ENCODE assay signal across 1 cellular context in the genomic region with DNA sequence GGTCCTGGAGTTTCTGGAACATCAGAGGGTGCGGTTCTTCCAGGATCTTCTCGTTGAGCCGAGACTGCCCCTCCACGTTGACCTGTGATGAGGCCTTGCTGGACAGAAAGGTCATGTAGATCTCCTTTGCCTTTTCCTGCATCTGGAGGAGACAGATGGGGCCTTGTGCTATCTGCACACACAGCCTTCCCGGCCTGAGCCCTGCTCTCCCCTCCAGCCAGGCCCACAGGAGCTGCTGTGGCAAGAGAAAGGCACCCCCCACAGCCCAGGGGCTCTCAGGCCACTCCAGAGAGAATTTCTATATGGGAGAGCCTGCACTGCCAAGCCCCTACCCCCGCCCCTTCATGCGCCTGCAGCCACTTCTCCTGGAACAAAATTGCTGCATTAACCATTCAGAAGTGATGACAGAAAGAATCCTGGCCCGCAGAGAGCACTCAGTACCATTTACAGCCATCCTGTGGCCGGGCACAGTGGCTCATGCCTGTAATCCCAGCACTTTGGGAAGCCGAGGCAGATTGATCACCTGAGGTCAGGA.
TF ChIP-seq lines count a peak whose summit lies in the region.

No MANE protein-coding gene starts in this region.

TF ChIP-seq in GM12878, 131 proteins besides CTCF, POLR2A, EP300 and RAD21 (continued from another document):
- TF ChIP-seq, protein P1, sequence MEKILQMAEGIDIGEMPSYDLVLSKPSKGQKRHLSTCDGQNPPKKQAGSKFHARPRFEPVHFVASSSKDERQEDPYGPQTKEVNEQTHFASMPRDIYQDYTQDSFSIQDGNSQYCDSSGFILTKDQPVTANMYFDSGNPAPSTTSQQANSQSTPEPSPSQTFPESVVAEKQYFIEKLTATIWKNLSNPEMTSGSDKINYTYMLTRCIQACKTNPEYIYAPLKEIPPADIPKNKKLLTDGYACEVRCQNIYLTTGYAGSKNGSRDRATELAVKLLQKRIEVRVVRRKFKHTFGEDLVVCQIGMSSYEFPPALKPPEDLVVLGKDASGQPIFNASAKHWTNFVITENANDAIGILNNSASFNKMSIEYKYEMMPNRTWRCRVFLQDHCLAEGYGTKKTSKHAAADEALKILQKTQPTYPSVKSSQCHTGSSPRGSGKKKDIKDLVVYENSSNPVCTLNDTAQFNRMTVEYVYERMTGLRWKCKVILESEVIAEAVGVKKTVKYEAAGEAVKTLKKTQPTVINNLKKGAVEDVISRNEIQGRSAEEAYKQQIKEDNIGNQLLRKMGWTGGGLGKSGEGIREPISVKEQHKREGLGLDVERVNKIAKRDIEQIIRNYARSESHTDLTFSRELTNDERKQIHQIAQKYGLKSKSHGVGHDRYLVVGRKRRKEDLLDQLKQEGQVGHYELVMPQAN (conservative IDR thresholded peaks at IDR 0.05): no peak
- TF ChIP-seq, protein P2, sequence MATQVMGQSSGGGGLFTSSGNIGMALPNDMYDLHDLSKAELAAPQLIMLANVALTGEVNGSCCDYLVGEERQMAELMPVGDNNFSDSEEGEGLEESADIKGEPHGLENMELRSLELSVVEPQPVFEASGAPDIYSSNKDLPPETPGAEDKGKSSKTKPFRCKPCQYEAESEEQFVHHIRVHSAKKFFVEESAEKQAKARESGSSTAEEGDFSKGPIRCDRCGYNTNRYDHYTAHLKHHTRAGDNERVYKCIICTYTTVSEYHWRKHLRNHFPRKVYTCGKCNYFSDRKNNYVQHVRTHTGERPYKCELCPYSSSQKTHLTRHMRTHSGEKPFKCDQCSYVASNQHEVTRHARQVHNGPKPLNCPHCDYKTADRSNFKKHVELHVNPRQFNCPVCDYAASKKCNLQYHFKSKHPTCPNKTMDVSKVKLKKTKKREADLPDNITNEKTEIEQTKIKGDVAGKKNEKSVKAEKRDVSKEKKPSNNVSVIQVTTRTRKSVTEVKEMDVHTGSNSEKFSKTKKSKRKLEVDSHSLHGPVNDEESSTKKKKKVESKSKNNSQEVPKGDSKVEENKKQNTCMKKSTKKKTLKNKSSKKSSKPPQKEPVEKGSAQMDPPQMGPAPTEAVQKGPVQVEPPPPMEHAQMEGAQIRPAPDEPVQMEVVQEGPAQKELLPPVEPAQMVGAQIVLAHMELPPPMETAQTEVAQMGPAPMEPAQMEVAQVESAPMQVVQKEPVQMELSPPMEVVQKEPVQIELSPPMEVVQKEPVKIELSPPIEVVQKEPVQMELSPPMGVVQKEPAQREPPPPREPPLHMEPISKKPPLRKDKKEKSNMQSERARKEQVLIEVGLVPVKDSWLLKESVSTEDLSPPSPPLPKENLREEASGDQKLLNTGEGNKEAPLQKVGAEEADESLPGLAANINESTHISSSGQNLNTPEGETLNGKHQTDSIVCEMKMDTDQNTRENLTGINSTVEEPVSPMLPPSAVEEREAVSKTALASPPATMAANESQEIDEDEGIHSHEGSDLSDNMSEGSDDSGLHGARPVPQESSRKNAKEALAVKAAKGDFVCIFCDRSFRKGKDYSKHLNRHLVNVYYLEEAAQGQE (IDR thresholded peaks at IDR 0.05; ENCODE audit: low read depth, low read length): no peak
